In the genomic region with DNA sequence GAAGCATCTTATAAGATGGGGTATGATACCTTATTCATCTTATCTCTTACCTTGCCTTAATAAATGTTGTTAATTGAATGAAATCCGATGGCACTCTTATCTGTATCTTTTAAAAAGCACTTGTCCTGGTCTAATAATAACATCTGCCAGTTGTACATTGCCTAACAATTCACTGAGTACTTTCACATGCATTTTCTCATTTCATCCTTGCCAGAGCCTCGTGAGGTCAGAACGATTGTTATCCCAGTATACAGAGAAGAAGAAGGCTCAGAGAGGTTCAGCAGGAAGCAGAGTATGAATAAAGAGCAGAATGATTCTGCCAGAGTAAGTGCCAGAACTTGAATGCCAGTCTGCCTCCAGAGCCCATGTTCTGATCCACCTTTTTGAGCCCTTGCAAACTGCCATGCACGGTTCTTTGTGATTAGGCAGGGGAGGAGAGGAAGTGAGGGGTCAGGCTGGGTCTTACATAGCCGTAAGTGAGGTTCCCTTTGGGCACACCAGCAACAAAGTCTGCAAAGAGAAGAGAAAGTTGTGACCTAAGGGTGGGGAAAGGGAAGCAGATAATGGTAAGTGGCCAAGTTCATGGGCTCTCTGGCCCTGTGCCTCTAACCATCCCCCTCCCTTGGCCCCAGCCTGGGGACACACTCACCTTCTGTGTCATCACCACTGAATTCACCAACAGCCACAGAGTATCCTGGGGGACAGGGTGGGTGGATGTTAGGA, we compare ENCODE assay signal across 1 cellular context.
TF ChIP-seq lines count a peak whose summit lies in the region.

No MANE protein-coding gene starts in this region.

TF ChIP-seq in IMR-90, 13 proteins besides CTCF, POLR2A, EP300 and RAD21:
- TF ChIP-seq, protein P1, sequence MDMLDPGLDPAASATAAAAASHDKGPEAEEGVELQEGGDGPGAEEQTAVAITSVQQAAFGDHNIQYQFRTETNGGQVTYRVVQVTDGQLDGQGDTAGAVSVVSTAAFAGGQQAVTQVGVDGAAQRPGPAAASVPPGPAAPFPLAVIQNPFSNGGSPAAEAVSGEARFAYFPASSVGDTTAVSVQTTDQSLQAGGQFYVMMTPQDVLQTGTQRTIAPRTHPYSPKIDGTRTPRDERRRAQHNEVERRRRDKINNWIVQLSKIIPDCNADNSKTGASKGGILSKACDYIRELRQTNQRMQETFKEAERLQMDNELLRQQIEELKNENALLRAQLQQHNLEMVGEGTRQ (IDR thresholded peaks at IDR 0.05; ENCODE audit: low read depth, low read length) = no peak
- TF ChIP-seq FOS (IDR thresholded peaks at IDR 0.05; ENCODE audit: low read depth, low read length) (no peak), CEBPB (IDR thresholded peaks at IDR 0.05; ENCODE audit: low read depth, low read length) (no peak), NFE2L2 (IDR thresholded peaks at IDR 0.05; ENCODE audit: low read depth, low read length) (no peak), RFX5 (IDR thresholded peaks at IDR 0.05; ENCODE audit: low read depth, low read length) (no peak), MAZ (IDR thresholded peaks at IDR 0.05; ENCODE audit: borderline replicate concordance, low read depth, low read length) (no peak), CHD1 (IDR thresholded peaks at IDR 0.05; ENCODE audit: low read depth, low read length) (no peak), BHLHE40 (IDR thresholded peaks at IDR 0.05; ENCODE audit: low read depth, low read length) (no peak), SMC3 (IDR thresholded peaks at IDR 0.05; ENCODE audit: low read depth, low read length) (no peak), MXI1 (IDR thresholded peaks at IDR 0.05; ENCODE audit: borderline replicate concordance, low read depth, low read length) (no peak), RCOR1 (IDR thresholded peaks at IDR 0.05; ENCODE audit: insufficient replicate concordance, low read length) (no peak), MAFK (IDR thresholded peaks at IDR 0.05; ENCODE audit: low read depth, low read length) (no peak)
- TF ChIP-seq, protein P2, sequence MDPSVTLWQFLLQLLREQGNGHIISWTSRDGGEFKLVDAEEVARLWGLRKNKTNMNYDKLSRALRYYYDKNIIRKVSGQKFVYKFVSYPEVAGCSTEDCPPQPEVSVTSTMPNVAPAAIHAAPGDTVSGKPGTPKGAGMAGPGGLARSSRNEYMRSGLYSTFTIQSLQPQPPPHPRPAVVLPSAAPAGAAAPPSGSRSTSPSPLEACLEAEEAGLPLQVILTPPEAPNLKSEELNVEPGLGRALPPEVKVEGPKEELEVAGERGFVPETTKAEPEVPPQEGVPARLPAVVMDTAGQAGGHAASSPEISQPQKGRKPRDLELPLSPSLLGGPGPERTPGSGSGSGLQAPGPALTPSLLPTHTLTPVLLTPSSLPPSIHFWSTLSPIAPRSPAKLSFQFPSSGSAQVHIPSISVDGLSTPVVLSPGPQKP (IDR thresholded peaks at IDR 0.05; ENCODE audit: borderline replicate concordance, low read depth, low read length) = no peak
